Comparison of ENCODE assay signal across 13 cellular contexts in genomic region chr10:73816917-73817729, GRCh38. TPM values are rescaled to one million over a fixed set of nuclear protein-coding genes. Genes with fewer than 3 reads are reported as not detected.
DNase-seq lines count a peak whose midpoint lies in the region; ATAC-seq and TF ChIP-seq lines count a peak whose summit lies in the region.
"Had no signal": no experiment of that assay in that cellular context is flagged by ENCODE, and none has a peak within 500 bp of the region (broad histone marks: within the 10 kb centered on the region; RNA-seq: fewer than 3 reads in every experiment).

No MANE protein-coding gene starts in this region.

- H3K4me1 ChIP-seq in GM23248 (ENCODE audit: insufficient read depth) (peaks cover 23% of the 10 kb centered on the region), sigmoid colon (peaks cover 0 to 29% (median 15%) of the 10 kb centered on the region in 4 donors)

- H3K36me3 Mint-ChIP-seq in WTC11, result peaks cover 11% of the 10 kb centered on the region; the same call in 1 of the 2 replicates

- H3K27ac ChIP-seq in GM23248 (peak overlapping the region; percentile 51), sigmoid colon (peak overlapping the region; percentile 30 to 61 (median 50))

- intact Hi-C loops in left ventricle myocardium superior (cut with micrococcal nuclease), result no loop called here
- intact Hi-C loops in sigmoid colon (cut with DNase I), result no loop called here

- TF ChIP-seq POLR2A in sigmoid colon (IDR thresholded peaks at IDR 0.05), result no peak

- no peak overlapping the region for H3K4me3 Mint-ChIP-seq in WTC11
- H3K4me3 Mint-ChIP-seq: activated B cell treated with CpG ODN at 0.5 μM for 24 hours had no signal

- no peak overlapping the region for H2AFZ ChIP-seq in GM23248

- no peaks in the 10 kb centered on the region for H3K27me3 Mint-ChIP-seq in WTC11 (ENCODE audit: low read depth)
- H3K27me3 Mint-ChIP-seq: activated B cell treated with CpG ODN at 0.5 μM for 24 hours had no signal

- no peak for TF ChIP-seq CTCF in WTC11 (IDR thresholded peaks at IDR 0.05)
- no peak for TF ChIP-seq CTCF in sigmoid colon (IDR thresholded peaks at IDR 0.05)

- H3K9ac ChIP-seq in GM23248, result no peak overlapping the region

- H3K9me3 ChIP-seq in GM23248 (ENCODE audit: low read depth) (no peaks in the 10 kb centered on the region), sigmoid colon (no peaks in the 10 kb centered on the region)

- POLR2A ChIA-PET in WTC11 (lab: Charles Lee), result no interaction called here

- peak overlapping the region; percentile 50 for H3K4me2 ChIP-seq in GM23248 (ENCODE audit: unreplicated experiment)

- H3K4me3 ChIP-seq in GM23248 (no peak overlapping the region), sigmoid colon (no peak overlapping the region), H7 (ENCODE audit: insufficient read depth, low read depth, low read length) (no peak overlapping the region)

- H3K27me3 ChIP-seq in GM23248 (replicated peaks; ENCODE audit: insufficient read depth), result no peaks in the 10 kb centered on the region
- H3K27me3 ChIP-seq in sigmoid colon, result no peaks in the 10 kb centered on the region
- no peaks in the 10 kb centered on the region for H3K27me3 ChIP-seq in H7 (ENCODE audit: control insufficient read depth, insufficient read depth, low read length)

- TF ChIP-seq EP300 in sigmoid colon (IDR thresholded peaks at IDR 0.05), result no peak

- H3K4me1 Mint-ChIP-seq in WTC11, result peaks cover 6% of the 10 kb centered on the region
- H3K4me1 Mint-ChIP-seq: activated B cell treated with CpG ODN at 0.5 μM for 24 hours had no signal

- no peaks in the 10 kb centered on the region for H4K20me1 ChIP-seq in GM23248 (ENCODE audit: insufficient read depth)

- DNase-seq in GM23248, result no peak
- DNase-seq in WTC11 (ENCODE audit: low spot score), result no peak
- peak; percentile 24 for DNase-seq in left ventricle myocardium superior
- no peak for DNase-seq in sigmoid colon
- no peak for DNase-seq in RPMI8226
- no peak for DNase-seq in H7
- DNase-seq: activated B cell treated with CpG ODN at 0.5 μM for 24 hours; activated T-cell treated with anti-CD3 and anti-CD28 coated beads, Interleukin-2, amount 50 U/mL, for 1 hour; NCI-H1105; NCI-H69; stimulated activated naive CD4-positive, alpha-beta T cell treated with Interleukin-2 at 50 U/mL for 16 hours had no signal

- CTCF ChIA-PET in WTC11 (lab: Charles Lee), result interaction anchor here (0.7 to 3.0 kb wide), 2 partner anchors 49 to 63 kb away, joined by 3 to 22 read pairs; no protein-coding TSS in a partner anchor

- H3K9me2 ChIP-seq in GM23248 (ENCODE audit: insufficient read depth), result no peaks in the 10 kb centered on the region

- 0 out of 2 replicates have a peak overlapping the region, but pooled peaks have one; percentile 15 for H3K27ac Mint-ChIP-seq in WTC11
- H3K27ac Mint-ChIP-seq: activated B cell treated with CpG ODN at 0.5 μM for 24 hours had no signal

- in situ Hi-C loops in GM23248 (cut with MboI), result no loop called here

- no peaks in the 10 kb centered on the region for H3K79me2 ChIP-seq in GM23248 (ENCODE audit: insufficient read depth)

- H3K9me3 Mint-ChIP-seq in WTC11, result no peaks in the 10 kb centered on the region
- H3K9me3 Mint-ChIP-seq: activated B cell treated with CpG ODN at 0.5 μM for 24 hours had no signal

- peaks cover 22% of the 10 kb centered on the region for H3F3A ChIP-seq in GM23248 (ENCODE audit: insufficient read depth)

- ATAC-seq in WTC11 (no peak), left ventricle myocardium superior (peak; percentile 11), HG02885 (IDR thresholded peaks at IDR 0.05; ENCODE audit: poor library complexity, unreplicated experiment) (no peak), HG03432 (IDR thresholded peaks at IDR 0.05; ENCODE audit: unreplicated experiment) (no peak)

- H3K36me3 ChIP-seq in GM23248 (ENCODE audit: low read depth), result 0 out of 2 replicates have a peak, but pooled peaks cover 5% of the 10 kb centered on the region
- peaks cover 26 to 93% (median 53%) of the 10 kb centered on the region in 4 donors for H3K36me3 ChIP-seq in sigmoid colon
- H3K36me3 ChIP-seq in H7 (replicated peaks; ENCODE audit: control insufficient read depth, insufficient read depth, low read length), result peaks cover 10% of the 10 kb centered on the region

- 91 to 92% methylated on average over 10 of the region's 10 CpGs for WGBS in GM23248 (ENCODE audit: low coverage in 1 of 2, low lambda C conversion rate in 2 of 2, missing lambda C conversion rate in 2 of 2), 2 experiments
- WGBS in sigmoid colon, 2 donors, result 91 to 93% methylated on average over 10 of the region's 10 CpGs

TF ChIP-seq in WTC11, 78 proteins besides CTCF, POLR2A, EP300 and RAD21:
- TF ChIP-seq RELA (CRISPR knock-in tag; IDR thresholded peaks at IDR 0.05; ENCODE audit: borderline replicate concordance), result no peak
- no peak for TF ChIP-seq ZBTB43 (CRISPR knock-in tag; IDR thresholded peaks at IDR 0.05)
- TF ChIP-seq FOXK1 (CRISPR knock-in tag; IDR thresholded peaks at IDR 0.05), result no peak
- no peak for TF ChIP-seq ESRRA (CRISPR knock-in tag; IDR thresholded peaks at IDR 0.05; ENCODE audit: borderline replicate concordance)
- TF ChIP-seq CBFB (CRISPR knock-in tag; IDR thresholded peaks at IDR 0.05; ENCODE audit: low read depth), result no peak
- no peak for TF ChIP-seq NFATC4 (CRISPR knock-in tag; IDR thresholded peaks at IDR 0.05)
- no peak for TF ChIP-seq ZNF121 (CRISPR knock-in tag; IDR thresholded peaks at IDR 0.05)
- TF ChIP-seq E2F1 (CRISPR knock-in tag; IDR thresholded peaks at IDR 0.05), result no peak
- no peak for TF ChIP-seq SP1 (CRISPR knock-in tag; conservative IDR thresholded peaks at IDR 0.05)

RNA-seq across cellular contexts. Expression of gene NDST2, which starts 5.7 kb away (rescaled TPM):
- total RNA-seq in GM23248 (2014; rRNA removed; shearing (Covaris generic)), result 26.8 and 50.0 TPM in 2 replicates
- polyA plus RNA-seq in GM23248 (2016; fragmentation: Nextera tagmentation; extraction: Ambion mirVana) (27.4 and 30.9 TPM in 2 replicates), sigmoid colon (10 to 100 TPM in 2 of 3 donors, 1 to 10 TPM in 1; 3.9 to 21.0 (median 17.0) TPM)
- total RNA-seq in WTC11 (2021) (26.3 to 32.3 TPM (median 31.1 TPM) in 3 replicates), left ventricle myocardium superior (11.7 TPM), sigmoid colon (10 to 100 TPM; 23.9 to 56.2 (median 28.3) TPM)
- total RNA-seq in H7 (2014; rRNA removed; shearing (Covaris generic)), result 26.0 and 31.6 TPM in 2 replicates

RNA-seq across cellular contexts. Expression of gene ZSWIM8, which starts 31.7 kb away (rescaled TPM):
- 44.4 and 61.5 TPM in 2 replicates for total RNA-seq in GM23248 (2014; rRNA removed; shearing (Covaris generic))
- 24.3 and 25.5 TPM in 2 replicates for polyA plus RNA-seq in GM23248 (2016; fragmentation: Nextera tagmentation; extraction: Ambion mirVana)
- 50.5 to 59.1 TPM (median 53.2 TPM) in 3 replicates for total RNA-seq in WTC11 (2021)
- 53.9 TPM for total RNA-seq in left ventricle myocardium superior
- 100 to 1,000 TPM in 1 of 4 donors, 10 to 100 TPM in 3; 42.5 to 138 (median 71.9) TPM for total RNA-seq in sigmoid colon
- 10 to 100 TPM; 34.8 to 64.8 (median 40.2) TPM for polyA plus RNA-seq in sigmoid colon
- 21.8 and 59.8 TPM in 2 replicates for total RNA-seq in H7 (2014; rRNA removed; shearing (Covaris generic))

RNA-seq across cellular contexts. Expression of gene CHCHD1, which starts 35.3 kb away (rescaled TPM):
- total RNA-seq in GM23248 (2014; rRNA removed; shearing (Covaris generic)), result 23.1 and 26.9 TPM in 2 replicates
- 66.3 and 73.0 TPM in 2 replicates for polyA plus RNA-seq in GM23248 (2016; fragmentation: Nextera tagmentation; extraction: Ambion mirVana)
- 45.9 to 47.9 TPM (median 45.9 TPM) in 3 replicates for total RNA-seq in WTC11 (2021)
- 29.2 TPM for total RNA-seq in left ventricle myocardium superior
- 10 to 100 TPM; 28.1 to 36.6 (median 34.5) TPM for total RNA-seq in sigmoid colon
- 100 to 1,000 TPM in 1 of 3 donors, 10 to 100 TPM in 2; 76.9 to 134 (median 93.7) TPM for polyA plus RNA-seq in sigmoid colon
- 82.7 and 91.4 TPM in 2 replicates for total RNA-seq in H7 (2014; rRNA removed; shearing (Covaris generic))

RNA-seq across cellular contexts. Expression of gene CAMK2G, which starts 57.2 kb away (rescaled TPM):
- total RNA-seq in GM23248 (2014; rRNA removed; shearing (Covaris generic)), result 25.7 and 29.1 TPM in 2 replicates
- polyA plus RNA-seq in GM23248 (2016; fragmentation: Nextera tagmentation; extraction: Ambion mirVana) (24.3 and 28.2 TPM in 2 replicates), sigmoid colon (10 to 100 TPM; 14.4 to 34.8 (median 17.6) TPM)
- total RNA-seq in WTC11 (2021) (34.9 to 39.9 TPM (median 34.9 TPM) in 3 replicates), left ventricle myocardium superior (11.9 TPM), sigmoid colon (100 to 1,000 TPM; 153 to 221 (median 209) TPM)
- total RNA-seq in H7 (2014; rRNA removed; shearing (Covaris generic)), result 26.6 and 35.9 TPM in 2 replicates
